Comparison of ENCODE assay signal across 8 cellular contexts in the genomic region with DNA sequence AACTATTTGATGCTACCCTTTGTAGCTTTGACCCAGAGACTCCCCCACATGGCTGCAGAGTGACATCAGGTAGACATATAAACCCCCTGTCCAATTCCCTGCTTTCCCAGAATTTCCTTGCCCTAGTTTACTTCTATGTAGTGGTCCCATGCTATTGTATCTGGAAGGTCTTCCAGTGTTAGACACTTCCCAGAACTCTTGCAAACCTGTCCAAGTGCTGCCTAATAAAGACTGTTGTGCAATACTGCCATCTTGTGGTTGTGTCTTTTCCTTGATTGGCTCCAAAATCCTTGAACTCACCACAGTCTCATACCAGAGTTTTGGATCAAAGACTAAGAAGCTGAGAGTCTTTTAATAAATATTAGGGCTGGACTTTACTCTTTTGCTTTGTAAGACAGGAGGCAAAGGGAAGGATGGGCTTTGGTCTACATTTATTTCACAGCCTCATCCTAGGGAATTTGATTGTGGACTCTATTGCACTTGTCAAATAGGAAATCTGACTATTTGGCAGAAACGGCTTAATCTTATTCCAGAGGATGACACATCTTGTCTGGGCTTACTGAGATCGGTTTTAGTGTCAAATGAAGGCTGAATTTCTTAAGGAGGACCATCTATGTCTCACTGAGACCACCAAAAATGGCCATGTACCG.
A peak's percentile ranks its signal among the peaks of the same experiment; 100 is the strongest.
DNase-seq lines count a peak whose midpoint lies in the region; ATAC-seq, FAIRE-seq and TF ChIP-seq lines count a peak whose summit lies in the region.

No MANE protein-coding gene starts in this region.

- no peaks in the 10 kb centered on the region for H3K9me1 ChIP-seq in K562 (ENCODE audit: control insufficient read depth, insufficient read depth, low read length)

- in situ Hi-C loops in K562 (cut with MboI): loop anchor here (25.0 kb wide), 2 partner anchors 1275 to 1625 kb away; no protein-coding TSS in a partner anchor

- no peaks in the 10 kb centered on the region for H3K27me3 Mint-ChIP-seq in activated T-cell treated with anti-CD3 and anti-CD28 coated beads, Interleukin-2, amount 50 U/mL, for 4 hours (ENCODE audit: low read depth)

- H3K4me3 ChIP-seq in K562: no peak overlapping the region

- no peak overlapping the region for H3K4me2 ChIP-seq in K562 (ENCODE audit: insufficient read depth, low read length)

- H3K36me3 Mint-ChIP-seq in activated T-cell treated with anti-CD3 and anti-CD28 coated beads, Interleukin-2, amount 50 U/mL, for 4 hours (ENCODE audit: insufficient read depth): no peaks in the 10 kb centered on the region

- H3K36me3 ChIP-seq in K562 (ENCODE audit: control insufficient read depth, insufficient read depth, low read length): no peaks in the 10 kb centered on the region

- TF ChIP-seq RAD21 in K562 (CRISPR knock-in tag; conservative IDR thresholded peaks at IDR 0.05 in 1 of 2, IDR thresholded peaks at IDR 0.05 in 1 of 2): peak; percentile 90 to 91

- WGBS in K562 (ENCODE audit: insufficient coverage, low coverage, missing lambda C conversion rate): 3% methylated on average over 3 of the region's 3 CpGs

- no peaks in the 10 kb centered on the region for H3K4me1 ChIP-seq in K562 (replicated peaks in 1 of 2; ENCODE audit: control insufficient read depth in 2 of 2, insufficient read depth in 2 of 2, low read length in 2 of 2)

- H3K9me3 ChIP-seq in K562 (replicated peaks; ENCODE audit: control insufficient read depth, insufficient read depth, low read depth, low read length): no peaks in the 10 kb centered on the region

- H3K27ac ChIP-seq in K562 (ENCODE audit: extremely low read depth, low read depth, low read length): no peak overlapping the region

- no peaks in the 10 kb centered on the region for H3K27me3 ChIP-seq in K562 (ENCODE audit: control insufficient read depth in 2 of 2, insufficient read depth in 2 of 2, low read length in 2 of 2)

- FAIRE-seq in K562 (lab: Jason Lieb, UNC) (peak; percentile 91), urothelium cell line (lab: Jason Lieb, UNC) (peak; percentile 73)

- no peak overlapping the region for H2AFZ ChIP-seq in K562 (ENCODE audit: low read depth, low read length)

- no peaks in the 10 kb centered on the region for H3K4me1 Mint-ChIP-seq in activated T-cell treated with anti-CD3 and anti-CD28 coated beads, Interleukin-2, amount 50 U/mL, for 4 hours (ENCODE audit: low read depth)

- H3K79me2 ChIP-seq in K562 (ENCODE audit: control insufficient read depth, insufficient read depth, low read length): no peaks in the 10 kb centered on the region

- ATAC-seq in GM19438 (IDR thresholded peaks at IDR 0.05; ENCODE audit: low read depth, unreplicated experiment) (peak; percentile 84), HG03565 (IDR thresholded peaks at IDR 0.05; ENCODE audit: unreplicated experiment) (peak; percentile 79), K562 (peak; percentile 91)
- ATAC-seq in activated T-cell treated with anti-CD3 and anti-CD28 coated beads, Interleukin-2, amount 50 U/mL, for 4 hours: no peak

- H3K9ac ChIP-seq in K562 (ENCODE audit: insufficient read depth in 1 of 2, low read depth in 2 of 2, low read length in 2 of 2): no peak overlapping the region

- H3K9me3 Mint-ChIP-seq in activated T-cell treated with anti-CD3 and anti-CD28 coated beads, Interleukin-2, amount 50 U/mL, for 4 hours: no peaks in the 10 kb centered on the region

- no peaks in the 10 kb centered on the region for H4K20me1 ChIP-seq in K562 (replicated peaks; ENCODE audit: control insufficient read depth, insufficient read depth, low read length)

- POLR2A ChIA-PET in K562 (lab: Yijun Ruan, JAX): interaction anchor here (1.1 kb wide), 1 partner anchor 266 kb away, joined by 3 read pairs; no protein-coding TSS in a partner anchor

- no TSS peak for BruUV-seq in K562 (replicated peaks; lab: Mats Ljungman, UMichigan)

- no peak for TF ChIP-seq POLR2A in K562 (conservative IDR thresholded peaks at IDR 0.05)

- CTCF ChIA-PET in K562 (lab: Yijun Ruan, JAX; ENCODE audit: low intra/inter-chr PET ratio): interaction anchor here (0.6 to 2.4 kb wide), 4 partner anchors 360 to 1618 kb away, joined by 3 to 10 read pairs (median 4); no protein-coding TSS in a partner anchor

- TF ChIP-seq EP300 in K562 (IDR thresholded peaks at IDR 0.05; ENCODE audit: low read length): no peak

- peak; percentile 35 for DNase-seq in DMS114 treated with DMSO at 0.1 percent for 48 hours (lab: John Stamatoyannopoulos, UW; ENCODE audit: unreplicated experiment)
- DNase-seq in NCI-H69 (lab: John Stamatoyannopoulos, UW): peak; percentile 73
- DNase-seq in K562 (ENCODE audit: extremely low read depth in 1 of 4, low spot score in 3 of 4): peak; percentile 21 to 77 (median 32)
- peak; percentile 51 for DNase-seq in kidney glomerular epithelial cell (lab: John Stamatoyannopoulos, UW)
- peak; percentile 55 for DNase-seq in urothelium cell line (ENCODE audit: low spot score)
- DNase-seq in activated T-cell treated with anti-CD3 and anti-CD28 coated beads, Interleukin-2, amount 50 U/mL, for 4 hours: no peak

- TF ChIP-seq CTCF in K562 (IDR thresholded peaks at IDR 0.05 in 2 of 3, conservative IDR thresholded peaks at IDR 0.05 in 1 of 3; ENCODE audit: insufficient read depth in 2 of 3, low read depth in 1 of 3, low read length in 3 of 3): peak; percentile 61 to 70 (median 68)

- intact Hi-C loops in K562 (cut with micrococcal nuclease): loop anchor here (1.0 to 10.0 kb wide), 5 partner anchors 279 to 1620 kb away; no protein-coding TSS in a partner anchor

- no peak overlapping the region for H3K4me3 Mint-ChIP-seq in activated T-cell treated with anti-CD3 and anti-CD28 coated beads, Interleukin-2, amount 50 U/mL, for 4 hours

TF ChIP-seq in K562, 482 proteins besides CTCF, POLR2A, EP300 and RAD21:
- TF ChIP-seq SMC3 (conservative IDR thresholded peaks at IDR 0.05; ENCODE audit: insufficient read depth, low read depth, low read length) (peak; percentile 70; the same call in 1 of the 2 replicates), ZFP36 (IDR thresholded peaks at IDR 0.05; ENCODE audit: low read depth, low read length, partially characterized antibody) (no peak), CBX3 (IDR thresholded peaks at IDR 0.05; ENCODE audit: borderline replicate concordance in 1 of 2, low read length in 2 of 2) (peak in 1 of 2 experiments; percentile 32; a peak in 1 of 3 replicates), MLLT1 (IDR thresholded peaks at IDR 0.05) (no peak), CEBPB (tag; IDR thresholded peaks at IDR 0.05) (peak; percentile 95), ETV1 (tag; conservative IDR thresholded peaks at IDR 0.05; ENCODE audit: low read depth) (no peak), ARID2 (IDR thresholded peaks at IDR 0.05) (0 out of 2 replicates have a peak, but pooled peaks have one; percentile 51), CEBPG (CRISPR knock-in tag; IDR thresholded peaks at IDR 0.05) (no peak), CEBPG (tag; conservative IDR thresholded peaks at IDR 0.05 in 1 of 2, IDR thresholded peaks at IDR 0.05 in 1 of 2) (peak; percentile 89 to 92)
- TF ChIP-seq, protein P1, sequence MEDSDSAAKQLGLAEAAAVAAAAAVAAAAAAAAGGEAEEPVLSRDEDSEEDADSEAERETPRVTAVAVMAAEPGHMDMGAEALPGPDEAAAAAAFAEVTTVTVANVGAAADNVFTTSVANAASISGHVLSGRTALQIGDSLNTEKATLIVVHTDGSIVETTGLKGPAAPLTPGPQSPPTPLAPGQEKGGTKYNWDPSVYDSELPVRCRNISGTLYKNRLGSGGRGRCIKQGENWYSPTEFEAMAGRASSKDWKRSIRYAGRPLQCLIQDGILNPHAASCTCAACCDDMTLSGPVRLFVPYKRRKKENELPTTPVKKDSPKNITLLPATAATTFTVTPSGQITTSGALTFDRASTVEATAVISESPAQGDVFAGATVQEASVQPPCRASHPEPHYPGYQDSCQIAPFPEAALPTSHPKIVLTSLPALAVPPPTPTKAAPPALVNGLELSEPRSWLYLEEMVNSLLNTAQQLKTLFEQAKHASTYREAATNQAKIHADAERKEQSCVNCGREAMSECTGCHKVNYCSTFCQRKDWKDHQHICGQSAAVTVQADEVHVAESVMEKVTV (CRISPR knock-in tag; IDR thresholded peaks at IDR 0.05): peak; percentile 81
TF ChIP-seq in K562: peak in this region for 6.

Comparison
In these comparisons a context has a peak if more than half of its experiments do, and no peak if none do; other contexts are left out.
1. ATAC-seq: peak in GM19438 (single experiment), HG03565 (single experiment) and K562 (single experiment); none in activated T-cell treated with anti-CD3 and anti-CD28 coated beads, Interleukin-2, amount 50 U/mL, for 4 hours (0 of 2).